ENCODE assay signal across 18 cellular contexts in genomic region chr4:76540496-76540895, GRCh38.
"Had no signal": no experiment of that assay in that cellular context is flagged by ENCODE, and none has a peak within 500 bp of the region (broad histone marks: within the 10 kb centered on the region; RNA-seq: fewer than 3 reads in every experiment).

No MANE protein-coding gene starts in this region.

- ATAC-seq: activated CD4-positive, alpha-beta T cell treated with anti-CD3 and anti-CD28 coated beads for 36 hours; activated T-cell treated with anti-CD3 and anti-CD28 coated beads, Interleukin-2, amount 50 U/mL, for 4 hours; effector memory CD8-positive, alpha-beta T cell; gastrocnemius medialis; naive thymus-derived CD4-positive, alpha-beta T cell; stimulated activated naive B cell treated with anti-CD40 and anti-IgM and Interleukin-4, amounts not matched to agents 10 μg/mL and 1 μg/mL and 100 μg/mL, for 72 hours; T-helper 17 cell had no signal

- H3K36me3 Mint-ChIP-seq: activated CD4-positive, alpha-beta memory T cell treated with anti-CD3 and anti-CD28 coated beads for 36 hours; activated naive CD4-positive, alpha-beta T cell treated with anti-CD3 and anti-CD28 coated beads, Interleukin-2, amount 50 U/mL, for 24 hours; stimulated activated naive B cell treated with anti-CD40 and anti-IgM and Interleukin-4, amounts not matched to agents 10 μg/mL and 1 μg/mL and 100 μg/mL, for 72 hours had no signal

- H3K27ac ChIP-seq: epithelial cell of prostate, gastrocnemius medialis, transverse colon, vagina, WERI-Rb-1 had no signal

- H3K36me3 ChIP-seq: gastrocnemius medialis, heart left ventricle, transverse colon, vagina, WERI-Rb-1 had no signal

- H3K4me3 Mint-ChIP-seq: activated CD4-positive, alpha-beta memory T cell treated with anti-CD3 and anti-CD28 coated beads for 36 hours; activated CD4-positive, alpha-beta T cell treated with anti-CD3 and anti-CD28 coated beads for 36 hours; activated naive CD4-positive, alpha-beta T cell treated with anti-CD3 and anti-CD28 coated beads, Interleukin-2, amount 50 U/mL, for 24 hours; activated T-cell treated with anti-CD3 and anti-CD28 coated beads, Interleukin-2, amount 50 U/mL, for 4 hours; effector memory CD8-positive, alpha-beta T cell; naive thymus-derived CD4-positive, alpha-beta T cell; stimulated activated naive B cell treated with anti-CD40 and anti-IgM and Interleukin-4, amounts not matched to agents 10 μg/mL and 1 μg/mL and 100 μg/mL, for 72 hours; T-helper 17 cell had no signal

- DNase-seq: activated CD4-positive, alpha-beta memory T cell treated with anti-CD3 and anti-CD28 coated beads for 36 hours; activated CD4-positive, alpha-beta T cell treated with anti-CD3 and anti-CD28 coated beads for 36 hours; activated effector memory CD4-positive, alpha-beta T cell treated with Interleukin-2 at 50 U/mL for 16 hours; activated T-cell treated with anti-CD3 and anti-CD28 coated beads, Interleukin-2, amount 50 U/mL, for 4 hours; effector memory CD8-positive, alpha-beta T cell; gastrocnemius medialis; heart left ventricle; naive thymus-derived CD4-positive, alpha-beta T cell; posterior cingulate gyrus; stimulated activated CD4-positive, alpha-beta T cell treated with anti-CD3 and anti-CD28 coated beads, Interleukin-2, amount 100 ng/mL, for 48 hours; stimulated activated naive B cell treated with anti-CD40 and anti-IgM and Interleukin-4, amounts not matched to agents 10 μg/mL and 1 μg/mL and 100 μg/mL, for 72 hours; T-helper 17 cell; transverse colon; WERI-Rb-1 had no signal

- H3K4me3 ChIP-seq: gastrocnemius medialis, heart left ventricle, lung, transverse colon, vagina had no signal

- H3K27me3 Mint-ChIP-seq: activated CD4-positive, alpha-beta memory T cell treated with anti-CD3 and anti-CD28 coated beads for 36 hours; activated naive CD4-positive, alpha-beta T cell treated with anti-CD3 and anti-CD28 coated beads, Interleukin-2, amount 50 U/mL, for 24 hours; stimulated activated naive B cell treated with anti-CD40 and anti-IgM and Interleukin-4, amounts not matched to agents 10 μg/mL and 1 μg/mL and 100 μg/mL, for 72 hours had no signal

- H3K27ac Mint-ChIP-seq: activated CD4-positive, alpha-beta memory T cell treated with anti-CD3 and anti-CD28 coated beads for 36 hours; activated CD4-positive, alpha-beta T cell treated with anti-CD3 and anti-CD28 coated beads for 36 hours; activated naive CD4-positive, alpha-beta T cell treated with anti-CD3 and anti-CD28 coated beads, Interleukin-2, amount 50 U/mL, for 24 hours; effector memory CD8-positive, alpha-beta T cell; naive thymus-derived CD4-positive, alpha-beta T cell; stimulated activated naive B cell treated with anti-CD40 and anti-IgM and Interleukin-4, amounts not matched to agents 10 μg/mL and 1 μg/mL and 100 μg/mL, for 72 hours; T-helper 17 cell had no signal

- H3K4me1 ChIP-seq: gastrocnemius medialis, vagina had no signal

- H3K9me3 Mint-ChIP-seq: activated CD4-positive, alpha-beta memory T cell treated with anti-CD3 and anti-CD28 coated beads for 36 hours; activated naive CD4-positive, alpha-beta T cell treated with anti-CD3 and anti-CD28 coated beads, Interleukin-2, amount 50 U/mL, for 24 hours; activated T-cell treated with anti-CD3 and anti-CD28 coated beads, Interleukin-2, amount 50 U/mL, for 4 hours; effector memory CD8-positive, alpha-beta T cell had no signal

- H3K27me3 ChIP-seq: gastrocnemius medialis, heart left ventricle, transverse colon, vagina had no signal

- H3K9me3 ChIP-seq: gastrocnemius medialis, heart left ventricle, transverse colon, vagina had no signal
